Comparison of ENCODE assay signal across 19 cellular contexts in the genomic region with DNA sequence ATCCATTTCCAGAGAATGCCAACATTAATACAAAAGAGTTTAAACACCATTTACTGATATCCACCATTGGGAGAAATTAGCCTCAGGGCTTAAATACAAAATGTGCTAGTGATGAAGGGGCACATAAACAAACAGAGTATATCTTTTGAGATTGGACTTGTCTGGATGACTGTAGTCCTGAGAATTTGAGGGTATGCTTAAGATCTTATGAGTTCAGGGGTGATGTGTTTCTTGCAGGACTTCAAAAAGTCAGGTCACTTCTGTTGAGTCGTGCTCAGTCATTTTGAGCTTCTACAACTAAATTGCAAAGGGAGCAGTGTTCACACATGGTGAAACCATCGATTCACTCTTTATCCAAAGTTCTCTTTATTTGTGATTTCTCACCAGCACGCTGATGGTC.
DNase-seq lines count a peak whose midpoint lies in the region; FAIRE-seq and TF ChIP-seq lines count a peak whose summit lies in the region.
"Had no signal": no experiment of that assay in that cellular context is flagged by ENCODE, and none has a peak within 500 bp of the region (broad histone marks: within the 10 kb centered on the region; RNA-seq: fewer than 3 reads in every experiment).

No MANE protein-coding gene starts in this region.

- H3K27me3 ChIP-seq in fibroblast of lung (ENCODE audit: control insufficient read depth, insufficient read depth, low read length): no peaks in the 10 kb centered on the region
- no peaks in the 10 kb centered on the region for H3K27me3 ChIP-seq in colonic mucosa
- no peaks in the 10 kb centered on the region for H3K27me3 ChIP-seq in spleen (replicated peaks in 1 of 7)
- H3K27me3 ChIP-seq: SJSA1 had no signal

- H3K4me3 ChIP-seq in fibroblast of lung (replicated peaks in 1 of 4; ENCODE audit: control extremely low read depth in 1 of 4, insufficient read depth in 1 of 4, low read depth in 3 of 4, low read length in 4 of 4) (no peak overlapping the region), colonic mucosa (no peak overlapping the region), spleen (no peak overlapping the region)
- H3K4me3 ChIP-seq: SJSA1 had no signal

- WGBS in spleen, 5 donors: 74 to 87% (median 83%) methylated on average over 3 of the region's 3 CpGs

- no peaks in the 10 kb centered on the region for H3K79me2 ChIP-seq in fibroblast of lung (ENCODE audit: control insufficient read depth, insufficient read depth, low read length)

- H3K4me3 Mint-ChIP-seq in progenitor cell of endocrine pancreas (ENCODE audit: low read depth): peak overlapping the region; percentile 6
- H3K4me3 Mint-ChIP-seq: CD4-positive, alpha-beta memory T cell; IgD-negative memory B cell had no signal

- DNase-seq in ELR (ENCODE audit: low read depth): peak; percentile 70
- peak; percentile 86 for DNase-seq in NCI-H146 treated with DMSO at 0.1 percent for 48 hours (lab: John Stamatoyannopoulos, UW; ENCODE audit: unreplicated experiment)
- no peak for DNase-seq in fibroblast of lung (ENCODE audit: low read depth in 2 of 2)
- DNase-seq in progenitor cell of endocrine pancreas (ENCODE audit: low spot score, unreplicated experiment): no peak
- no peak for DNase-seq in colonic mucosa
- DNase-seq in GM12891 (ENCODE audit: insufficient read length, low spot score): no peak
- no peak for DNase-seq in cardiac septum (ENCODE audit: low spot score)
- no peak for DNase-seq in spleen
- DNase-seq: Calu3; CD4-positive, alpha-beta memory T cell; DMS53; GOT3; Kasumi-1; NCI-H1105 treated with DMSO at 0.1 percent for 48 hours; NCI-H187 treated with DMSO at 0.1 percent for 48 hours; NCI-H446; NCI-H748 treated with DMSO at 0.1 percent for 48 hours had no signal

- H4K20me1 ChIP-seq in fibroblast of lung (ENCODE audit: control insufficient read depth, extremely low read depth, insufficient read depth, low read length): no peaks in the 10 kb centered on the region

- H3K4me1 ChIP-seq in fibroblast of lung (ENCODE audit: control insufficient read depth, extremely low read depth, insufficient read depth, low read length) (peaks cover 25% of the 10 kb centered on the region), colonic mucosa (no peaks in the 10 kb centered on the region), spleen (no peaks in the 10 kb centered on the region)

- peaks cover 3% of the 10 kb centered on the region for H3K9me3 Mint-ChIP-seq in progenitor cell of endocrine pancreas (ENCODE audit: low read depth)

- no peak overlapping the region for H3K27ac ChIP-seq in fibroblast of lung (ENCODE audit: insufficient read depth, low read length)
- no peak overlapping the region for H3K27ac ChIP-seq in colonic mucosa
- H3K27ac ChIP-seq in spleen: no peak overlapping the region
- H3K27ac ChIP-seq: SJSA1 had no signal

- H3K27ac Mint-ChIP-seq in progenitor cell of endocrine pancreas: peak overlapping the region; percentile 79
- H3K27ac Mint-ChIP-seq: CD4-positive, alpha-beta memory T cell; IgD-negative memory B cell had no signal

- no peak overlapping the region for H3K4me2 ChIP-seq in fibroblast of lung (ENCODE audit: extremely low read depth, insufficient read depth, low read length)

- H2AFZ ChIP-seq in fibroblast of lung (ENCODE audit: low read length): peak overlapping the region; percentile 7

- H3K27me3 Mint-ChIP-seq in progenitor cell of endocrine pancreas: no peaks in the 10 kb centered on the region
- H3K27me3 Mint-ChIP-seq: CD4-positive, alpha-beta memory T cell; IgD-negative memory B cell had no signal

- peaks cover 30% of the 10 kb centered on the region for H3K4me1 Mint-ChIP-seq in progenitor cell of endocrine pancreas (ENCODE audit: low read depth)
- H3K4me1 Mint-ChIP-seq: CD4-positive, alpha-beta memory T cell had no signal

- H3K9me3 ChIP-seq in fibroblast of lung (ENCODE audit: control insufficient read depth, insufficient read depth, low read depth, low read length): no peaks in the 10 kb centered on the region
- H3K9me3 ChIP-seq in colonic mucosa: no peaks in the 10 kb centered on the region
- peaks cover 0 to 15% (median 9%) of the 10 kb centered on the region in 8 donors for H3K9me3 ChIP-seq in spleen
- H3K9me3 ChIP-seq: SJSA1 had no signal

- TF ChIP-seq CTCF in fibroblast of lung (conservative IDR thresholded peaks at IDR 0.05 in 1 of 2, IDR thresholded peaks at IDR 0.05 in 1 of 2; ENCODE audit: low read depth in 1 of 2, low read length in 2 of 2) (no peak), progenitor cell of endocrine pancreas (IDR thresholded peaks at IDR 0.05; ENCODE audit: unreplicated experiment) (no peak), colonic mucosa (IDR thresholded peaks at IDR 0.05) (no peak), spleen (IDR thresholded peaks at IDR 0.05 in 8 of 11, conservative IDR thresholded peaks at IDR 0.05 in 3 of 11) (no peak)

- FAIRE-seq in GM12891 (lab: Jason Lieb, UNC): no peak

- peaks cover 2% of the 10 kb centered on the region for H3K36me3 Mint-ChIP-seq in progenitor cell of endocrine pancreas (ENCODE audit: insufficient read depth)
- H3K36me3 Mint-ChIP-seq: CD4-positive, alpha-beta memory T cell; IgD-negative memory B cell had no signal

- TF ChIP-seq POLR2A in GM12891 (IDR thresholded peaks at IDR 0.05; ENCODE audit: low read depth, low read length) (no peak), spleen (IDR thresholded peaks at IDR 0.05) (no peak)

- H3K36me3 ChIP-seq in fibroblast of lung (ENCODE audit: control insufficient read depth, insufficient read depth, low read length): no peaks in the 10 kb centered on the region
- H3K36me3 ChIP-seq in colonic mucosa: no peaks in the 10 kb centered on the region
- no peaks in the 10 kb centered on the region for H3K36me3 ChIP-seq in spleen
- H3K36me3 ChIP-seq: SJSA1 had no signal

- no peak overlapping the region for H3K9ac ChIP-seq in fibroblast of lung (ENCODE audit: insufficient read depth, low read length)
- no peak overlapping the region for H3K9ac ChIP-seq in colonic mucosa (ENCODE audit: low read depth in 2 of 2, low read length in 2 of 2)

- intact Hi-C loops in colonic mucosa (cut with DNase I) (no loop called here), cardiac septum (cut with DNase I) (no loop called here), spleen (cut with DNase I; ENCODE audit: low total_unique reads) (no loop called here)

TF ChIP-seq in GM12891, 5 proteins besides CTCF, POLR2A, EP300 and RAD21:
- no peak for TF ChIP-seq POLR2AphosphoS5 (IDR thresholded peaks at IDR 0.05; ENCODE audit: low read depth, low read length)
- TF ChIP-seq PAX5 (IDR thresholded peaks at IDR 0.05; ENCODE audit: insufficient read depth, low read length, severe bottlenecking): no peak
- no peak for TF ChIP-seq TAF1 (IDR thresholded peaks at IDR 0.05; ENCODE audit: low read depth, low read length)
- TF ChIP-seq POU2F2 (IDR thresholded peaks at IDR 0.05; ENCODE audit: low read depth, low read length): no peak
- no peak for TF ChIP-seq SPI1 (IDR thresholded peaks at IDR 0.05; ENCODE audit: low read depth, low read length)

Comparison
In these comparisons a context has a peak if more than half of its experiments do, and no peak if none do; other contexts are left out.
1. DNase-seq: peak in ELR (single experiment) and NCI-H146 treated with DMSO at 0.1 percent for 48 hours (single experiment); none in fibroblast of lung (0 of 2), progenitor cell of endocrine pancreas (single experiment), colonic mucosa (single experiment), GM12891 (single experiment), cardiac septum (single experiment) and spleen (single experiment).